ENCODE assay signal across 8 cellular contexts in the genomic region with DNA sequence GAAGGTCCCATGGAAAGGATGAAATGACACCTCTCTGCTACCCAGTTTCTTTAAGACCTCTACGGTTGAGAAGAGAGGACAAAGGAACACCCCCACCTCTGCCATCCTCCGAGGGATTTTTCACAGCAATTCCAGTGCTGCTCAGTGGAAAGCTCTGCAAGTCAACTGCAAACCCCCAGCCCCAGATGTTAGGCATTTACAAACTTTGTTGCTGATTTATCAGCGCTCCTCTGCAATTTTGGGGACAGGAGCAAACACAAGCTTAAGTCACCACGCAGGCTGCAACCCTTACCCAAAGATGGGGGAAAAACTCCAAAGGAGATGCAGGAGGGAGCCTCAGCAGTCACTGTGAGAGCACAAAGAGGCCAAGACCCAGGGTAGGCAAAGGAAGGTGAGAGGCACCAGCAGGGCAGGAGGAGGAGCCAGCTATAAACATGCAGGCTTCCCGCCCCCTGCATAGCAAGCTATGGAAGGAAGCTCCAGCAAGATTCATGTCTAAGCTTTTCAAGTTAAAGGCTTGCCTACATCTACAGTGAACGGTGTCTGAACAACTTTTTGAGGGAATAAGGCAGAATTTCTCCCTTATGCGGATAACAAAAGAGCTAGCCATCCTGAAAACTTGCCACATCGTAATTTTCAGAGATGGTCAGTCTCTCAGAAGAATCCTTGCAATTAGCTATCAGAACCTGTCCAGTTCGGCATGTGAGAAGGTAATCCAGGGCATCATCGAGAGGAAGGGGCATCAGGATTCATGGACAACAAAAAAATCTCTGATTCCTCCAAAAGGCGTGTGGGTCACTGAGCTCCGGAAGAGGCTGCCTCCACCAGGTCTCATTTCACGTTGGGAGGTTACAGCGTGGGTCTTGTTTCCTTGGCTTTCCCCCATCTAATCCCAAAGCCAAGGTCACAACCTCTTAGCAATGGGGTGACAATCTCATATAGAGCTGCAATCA. TPM values are rescaled to one million over a fixed set of nuclear protein-coding genes. Genes with fewer than 3 reads are reported as not detected.
DNase-seq lines count a peak whose midpoint lies in the region; ATAC-seq and TF ChIP-seq lines count a peak whose summit lies in the region.

No MANE protein-coding gene starts in this region.

- H3K79me2 ChIP-seq in DOHH2 (ENCODE audit: control insufficient read depth, low read length) (peaks cover 79% of the 10 kb centered on the region), OCI-LY7 (ENCODE audit: insufficient read depth, low read depth, low read length) (peaks cover 83% of the 10 kb centered on the region), trophoblast cell (ENCODE audit: control insufficient read depth, insufficient read depth, low read length, poor library complexity) (peaks cover 18% of the 10 kb centered on the region)

- TF ChIP-seq POLR2A in GM18505 (IDR thresholded peaks at IDR 0.05; ENCODE audit: borderline replicate concordance, extremely low read depth, insufficient read depth, insufficient read length), result no peak

- H3K79me1 ChIP-seq in trophoblast cell (ENCODE audit: low read length), result peaks cover 15% of the 10 kb centered on the region

- H3K4me3 ChIP-seq in DOHH2 (ENCODE audit: low read length) (peak overlapping the region; percentile 86), OCI-LY7 (ENCODE audit: low read depth, low read length, poor library complexity, severe bottlenecking) (peak overlapping the region; percentile 96), trophoblast cell (ENCODE audit: low read depth, low read length) (no peak overlapping the region)

- H3K27ac ChIP-seq in DOHH2 (ENCODE audit: low read depth, low read length) (no peak overlapping the region), OCI-LY7 (ENCODE audit: low read depth, low read length, poor library complexity, severe bottlenecking) (peak overlapping the region; percentile 30), trophoblast cell (ENCODE audit: low read depth, low read length) (no peak overlapping the region)

- peaks cover 15% of the 10 kb centered on the region for H3F3A ChIP-seq in DOHH2 (ENCODE audit: control insufficient read depth, insufficient read depth)

- H2BK5ac ChIP-seq in trophoblast cell (ENCODE audit: low read depth, low read length, poor library complexity), result no peak overlapping the region

- no CpG with 5 or more reads among the region's 14 CpGs for WGBS in trophoblast cell (ENCODE audit: extremely low coverage, insufficient coverage, insufficient read length)

- peaks cover 83% of the 10 kb centered on the region for H3K4me1 ChIP-seq in DOHH2 (ENCODE audit: control insufficient read depth, low read length)
- H3K4me1 ChIP-seq in OCI-LY7 (ENCODE audit: insufficient read depth, low read length, poor library complexity, severe bottlenecking), result peaks cover 76% of the 10 kb centered on the region
- H3K4me1 ChIP-seq in trophoblast cell (ENCODE audit: control insufficient read depth in 1 of 2, insufficient read depth in 2 of 2, low read length in 2 of 2), result peaks cover 15 to 21% of the 10 kb centered on the region in 2 experiments

- DNase-seq in OCI-LY7 (ENCODE audit: low spot score) (peak; percentile 57), trophoblast cell (peak in 1 of 2 donors; percentile 50)
- DNase-seq in effector CD4-positive, alpha-beta T cell, result peak; percentile 31
- DNase-seq in activated CD4-positive, CD25-positive, alpha-beta regulatory T cell treated with anti-CD3 and anti-CD28 coated beads, Interleukin-2, amount 50 U/mL, for 72 hours, result no peak
- DNase-seq in NK-92 treated with Interleukin-12 subunit alpha and Interleukin-12 subunit beta, amount 100 ng/mL, for 24 hours (lab: John Stamatoyannopoulos, UW), result no peak

- H3K9me2 ChIP-seq in DOHH2 (replicated peaks; ENCODE audit: control insufficient read depth, low read length) (no peaks in the 10 kb centered on the region), OCI-LY7 (ENCODE audit: insufficient read depth, low read length) (no peaks in the 10 kb centered on the region)

- no peak overlapping the region for H2BK12ac ChIP-seq in trophoblast cell (ENCODE audit: low read length)

- ATAC-seq in esophagus mucosa, result no peak
- no peak for ATAC-seq in GM18505 (IDR thresholded peaks at IDR 0.05; ENCODE audit: unreplicated experiment)

- BruUV-seq in OCI-LY7 (replicated peaks; lab: Mats Ljungman, UMichigan), result no TSS peak

- H4K20me1 ChIP-seq in DOHH2 (ENCODE audit: control insufficient read depth, insufficient read depth, low read depth, low read length) (peaks cover 31% of the 10 kb centered on the region), OCI-LY7 (ENCODE audit: insufficient read depth, low read length) (peaks cover 38% of the 10 kb centered on the region)

- TF ChIP-seq CTCF in DOHH2 (IDR thresholded peaks at IDR 0.05; ENCODE audit: low read depth, low read length, poor library complexity, severe bottlenecking), result no peak
- no peak for TF ChIP-seq CTCF in OCI-LY7 (conservative IDR thresholded peaks at IDR 0.05; ENCODE audit: low read length)

- H3K27me3 ChIP-seq in DOHH2 (ENCODE audit: control insufficient read depth, low read length), result 0 out of 2 replicates have a peak, but pooled peaks cover 3% of the 10 kb centered on the region
- H3K27me3 ChIP-seq in trophoblast cell (ENCODE audit: insufficient read depth, low read length), result no peaks in the 10 kb centered on the region

- H3K23ac ChIP-seq in trophoblast cell (ENCODE audit: low read length), result no peak overlapping the region

- CTCF ChIA-PET in OCI-LY7 (lab: Charles Lee; ENCODE audit: unreplicated experiment), result interaction anchor here (0.6 to 3.0 kb wide), 4 partner anchors 8 to 1620 kb away, joined by 4 to 13 read pairs (median 6); no protein-coding TSS in a partner anchor

- peak overlapping the region; percentile 28 for H3K4ac ChIP-seq in trophoblast cell (ENCODE audit: low read depth, low read length)

- intact Hi-C loops in OCI-LY7 (cut with micrococcal nuclease; ENCODE audit: unreplicated experiment), result no loop called here

- H3K9ac ChIP-seq in trophoblast cell (ENCODE audit: low read length), result no peak overlapping the region

- POLR2A ChIA-PET in OCI-LY7 (lab: Charles Lee), result interaction anchor here (0.6 to 9.6 kb wide), 9 partner anchors 8 to 1114 kb away, joined by 3 to 153 read pairs (median 3); no protein-coding TSS in a partner anchor

- no peak overlapping the region for H2AFZ ChIP-seq in OCI-LY7 (ENCODE audit: low read length)
- no peak overlapping the region for H2AFZ ChIP-seq in trophoblast cell (ENCODE audit: insufficient read depth, low read length, poor library complexity)

- H3K36me3 ChIP-seq in DOHH2 (ENCODE audit: control insufficient read depth, low read length) (peaks cover 7% of the 10 kb centered on the region; the same call in 1 of the 2 replicates), OCI-LY7 (ENCODE audit: insufficient read depth, low read length) (no peaks in the 10 kb centered on the region), trophoblast cell (ENCODE audit: control insufficient read depth in 1 of 2, insufficient read depth in 2 of 2, low read length in 2 of 2) (peaks cover 0 to 2% of the 10 kb centered on the region in 2 experiments)

- no peak overlapping the region for H4K8ac ChIP-seq in trophoblast cell (ENCODE audit: low read depth, low read length)

- H2AK5ac ChIP-seq in trophoblast cell (ENCODE audit: low read length), result no peak overlapping the region

- H4K91ac ChIP-seq in trophoblast cell (ENCODE audit: low read depth, low read length), result no peak overlapping the region

- peak overlapping the region; percentile 72 for H3K4me2 ChIP-seq in DOHH2 (ENCODE audit: low read length)
- peak overlapping the region; percentile 89 for H3K4me2 ChIP-seq in OCI-LY7 (ENCODE audit: low read length)
- no peak overlapping the region for H3K4me2 ChIP-seq in trophoblast cell (ENCODE audit: low read length)

- H2BK120ac ChIP-seq in trophoblast cell (ENCODE audit: insufficient read depth, low read length, poor library complexity), result no peak overlapping the region

- H3K18ac ChIP-seq in trophoblast cell (ENCODE audit: low read length), result no peak overlapping the region

- H3K9me3 ChIP-seq in DOHH2 (ENCODE audit: control insufficient read depth, insufficient read depth, low read length) (no peaks in the 10 kb centered on the region), OCI-LY7 (ENCODE audit: low read length) (no peaks in the 10 kb centered on the region), trophoblast cell (ENCODE audit: insufficient read depth, low read depth, low read length) (no peaks in the 10 kb centered on the region)

- no peak overlapping the region for H3K14ac ChIP-seq in trophoblast cell (ENCODE audit: low read length)

- no peak overlapping the region for H4K12ac ChIP-seq in trophoblast cell (ENCODE audit: low read depth, low read length)

RNA-seq across cellular contexts. Expression of a gene that starts 3.9 kb away (rescaled TPM):
- 38.8 and 44.2 TPM in 2 replicates for total RNA-seq in OCI-LY7 (2014; rRNA removed; shearing (Covaris generic))
- total RNA-seq in OCI-LY7 (2022), result 118 and 145 TPM in 2 replicates
- polyA plus RNA-seq in trophoblast cell (2013), result 36.3 and 38.7 TPM in 2 replicates
- 49.8 TPM for total RNA-seq in esophagus mucosa

RNA-seq across cellular contexts. Expression of a gene that starts 24.1 kb away (rescaled TPM):
- 0.23 and 1.2 TPM in 2 replicates for total RNA-seq in OCI-LY7 (2014; rRNA removed; shearing (Covaris generic))
- 1.6 and 2.6 TPM in 2 replicates for total RNA-seq in OCI-LY7 (2022)
- 0.52 and 0.64 TPM in 2 replicates for polyA plus RNA-seq in trophoblast cell (2013)
- total RNA-seq in esophagus mucosa, result 1.7 TPM

Comparison
In these comparisons a context has a peak if more than half of its experiments do, and no peak if none do; other contexts are left out.
1. DNase-seq: peak in OCI-LY7 (single experiment) and effector CD4-positive, alpha-beta T cell (single experiment); none in activated CD4-positive, CD25-positive, alpha-beta regulatory T cell treated with anti-CD3 and anti-CD28 coated beads, Interleukin-2, amount 50 U/mL, for 72 hours (single experiment) and NK-92 treated with Interleukin-12 subunit alpha and Interleukin-12 subunit beta, amount 100 ng/mL, for 24 hours (single experiment).